10 cellular contexts compared by ENCODE assay signal in genomic region chr2:128442891-128443302, GRCh38.
DNase-seq lines count a peak whose midpoint lies in the region; ATAC-seq and TF ChIP-seq lines count a peak whose summit lies in the region.
"Had no signal": no experiment of that assay in that cellular context is flagged by ENCODE, and none has a peak within 500 bp of the region (broad histone marks: within the 10 kb centered on the region; RNA-seq: fewer than 3 reads in every experiment).

No MANE protein-coding gene starts in this region.

- H4K20me1 ChIP-seq in PC-3 (ENCODE audit: low read length), result no peaks in the 10 kb centered on the region

- no peak overlapping the region for H3K27ac Mint-ChIP-seq in activated CD8-positive, alpha-beta T cell treated with anti-CD3 and anti-CD28 coated beads for 36 hours

- H3K9ac ChIP-seq in colonic mucosa (ENCODE audit: low read depth in 2 of 2, low read length in 2 of 2) (no peak overlapping the region), PC-3 (ENCODE audit: low read length) (no peak overlapping the region)

- H3K9me2 ChIP-seq in PC-3 (replicated peaks; ENCODE audit: low read length), result no peaks in the 10 kb centered on the region

- H3K9me3 ChIP-seq in colonic mucosa (no peaks in the 10 kb centered on the region), right lobe of liver (no peaks in the 10 kb centered on the region), upper lobe of right lung (no peaks in the 10 kb centered on the region), PC-3 (ENCODE audit: low read length) (no peaks in the 10 kb centered on the region)

- no peaks in the 10 kb centered on the region for H3K36me3 Mint-ChIP-seq in activated CD8-positive, alpha-beta T cell treated with anti-CD3 and anti-CD28 coated beads for 36 hours (ENCODE audit: low read depth)

- H3K4me3 ChIP-seq in colonic mucosa, result no peak overlapping the region
- H3K4me3 ChIP-seq in right lobe of liver, result peak overlapping the region in 1 of 3 donors; percentile 7
- H3K4me3 ChIP-seq in upper lobe of right lung, result no peak overlapping the region
- no peak overlapping the region for H3K4me3 ChIP-seq in PC-3 (ENCODE audit: low read length)

- H3K36me3 ChIP-seq in colonic mucosa, result no peaks in the 10 kb centered on the region
- no peaks in the 10 kb centered on the region for H3K36me3 ChIP-seq in right lobe of liver
- no peaks in the 10 kb centered on the region for H3K36me3 ChIP-seq in upper lobe of right lung
- H3K36me3 ChIP-seq in PC-3 (ENCODE audit: low read depth, low read length), result no peaks in the 10 kb centered on the region

- DNase-seq in activated CD4-positive, alpha-beta T cell treated with anti-CD3 and anti-CD28 coated beads for 1 hour, result peak; percentile 2
- no peak for DNase-seq in activated CD4-positive, alpha-beta T cell treated with anti-CD3 and anti-CD28 coated beads for 48 hours
- DNase-seq in colonic mucosa, result peak; percentile 21
- peak in 1 of 3 donors; percentile 46 for DNase-seq in right lobe of liver
- peak; percentile 71 for DNase-seq in upper lobe of right lung
- DNase-seq in activated CD8-positive, alpha-beta T cell treated with anti-CD3 and anti-CD28 coated beads for 36 hours, result no peak
- no peak for DNase-seq in PC-3
- no peak for DNase-seq in H4 (ENCODE audit: low spot score)
- DNase-seq: activated naive CD4-positive, alpha-beta T cell treated with anti-CD3 and anti-CD28 coated beads, Interleukin-2, amount 50 U/mL, for 16 hours; kidney glomerular epithelial cell had no signal

- CTCF ChIA-PET in activated CD8-positive, alpha-beta T cell treated with anti-CD3 and anti-CD28 coated beads for 36 hours (lab: Charles Lee), result no interaction called here
- CTCF ChIA-PET in PC-3 (lab: Charles Lee), result no interaction called here

- no peak overlapping the region for H3K4me2 ChIP-seq in PC-3 (ENCODE audit: low read length)

- H3K4me1 ChIP-seq in colonic mucosa (peaks cover 4% of the 10 kb centered on the region), right lobe of liver (peaks cover 0 to 17% (median 8%) of the 10 kb centered on the region in 4 donors), upper lobe of right lung (peaks cover 25% of the 10 kb centered on the region), PC-3 (ENCODE audit: insufficient read depth, low read length) (no peaks in the 10 kb centered on the region)

- no TSS peak for BruUV-seq in PC-3 (replicated peaks; lab: Mats Ljungman, UMichigan)

- ATAC-seq in right lobe of liver (peak; percentile 20 to 70 (median 35)), upper lobe of right lung (peak; percentile 50), PC-3 (no peak)
- no peak for ATAC-seq in activated CD8-positive, alpha-beta T cell treated with anti-CD3 and anti-CD28 coated beads for 36 hours

- TF ChIP-seq CTCF in colonic mucosa (IDR thresholded peaks at IDR 0.05) (no peak), right lobe of liver (IDR thresholded peaks at IDR 0.05) (no peak), upper lobe of right lung (IDR thresholded peaks at IDR 0.05) (no peak), PC-3 (conservative IDR thresholded peaks at IDR 0.05; ENCODE audit: low read depth, low read length) (no peak)
- TF ChIP-seq CTCF in activated CD8-positive, alpha-beta T cell treated with anti-CD3 and anti-CD28 coated beads for 36 hours (IDR thresholded peaks at IDR 0.05), result no peak

- H3K4me1 Mint-ChIP-seq in activated CD8-positive, alpha-beta T cell treated with anti-CD3 and anti-CD28 coated beads for 36 hours (ENCODE audit: low read depth), result no peaks in the 10 kb centered on the region

- no peaks in the 10 kb centered on the region for H3K9me3 Mint-ChIP-seq in activated CD8-positive, alpha-beta T cell treated with anti-CD3 and anti-CD28 coated beads for 36 hours

- 37% methylated on average over 2 of the region's 10 CpGs for WGBS in right lobe of liver (ENCODE audit: insufficient coverage, low coverage, low lambda C conversion rate, missing lambda C conversion rate)

- H3K27ac ChIP-seq in colonic mucosa, result no peak overlapping the region
- peak overlapping the region; percentile 5 to 49 (median 44) for H3K27ac ChIP-seq in right lobe of liver
- peak overlapping the region; percentile 58 for H3K27ac ChIP-seq in upper lobe of right lung
- no peak overlapping the region for H3K27ac ChIP-seq in PC-3 (ENCODE audit: low read length)

- TF ChIP-seq POLR2A in right lobe of liver (IDR thresholded peaks at IDR 0.05), result no peak

- H3K79me2 ChIP-seq in PC-3 (ENCODE audit: low read length), result no peaks in the 10 kb centered on the region

- H3K27me3 Mint-ChIP-seq in activated CD8-positive, alpha-beta T cell treated with anti-CD3 and anti-CD28 coated beads for 36 hours, result peaks cover 4% of the 10 kb centered on the region

- no peak overlapping the region for H3K4me3 Mint-ChIP-seq in activated CD8-positive, alpha-beta T cell treated with anti-CD3 and anti-CD28 coated beads for 36 hours

- no peak overlapping the region for H2AFZ ChIP-seq in PC-3 (ENCODE audit: low read length)

- no peaks in the 10 kb centered on the region for H3F3A ChIP-seq in PC-3 (ENCODE audit: low read length, unreplicated experiment)

- H3K27me3 ChIP-seq in colonic mucosa, result no peaks in the 10 kb centered on the region
- no peaks in the 10 kb centered on the region for H3K27me3 ChIP-seq in right lobe of liver
- no peaks in the 10 kb centered on the region for H3K27me3 ChIP-seq in upper lobe of right lung
- H3K27me3 ChIP-seq in PC-3 (ENCODE audit: low read length), result peaks cover 6% of the 10 kb centered on the region; the same call in 1 of the 2 replicates

- intact Hi-C loops in colonic mucosa (cut with DNase I) (no loop called here), right lobe of liver (cut with DNase I) (loop anchor here in 1 of 2 donors (10.0 kb wide), 1 partner anchor 162 kb away; no protein-coding TSS in a partner anchor), upper lobe of right lung (cut with DNase I) (no loop called here), PC-3 (cut with micrococcal nuclease) (no loop called here)
- intact Hi-C loops in activated CD8-positive, alpha-beta T cell treated with anti-CD3 and anti-CD28 coated beads for 36 hours (cut with micrococcal nuclease), result no loop called here

- POLR2A ChIA-PET in activated CD8-positive, alpha-beta T cell treated with anti-CD3 and anti-CD28 coated beads for 36 hours (lab: Charles Lee), result no interaction called here
- POLR2A ChIA-PET in PC-3 (lab: Charles Lee; ENCODE audit: unreplicated experiment), result no interaction called here

Comparison
In these comparisons a context has a peak if more than half of its experiments do, and no peak if none do; other contexts are left out.
1. DNase-seq: peak in activated CD4-positive, alpha-beta T cell treated with anti-CD3 and anti-CD28 coated beads for 1 hour (single experiment), colonic mucosa (single experiment) and upper lobe of right lung (single experiment); none in activated CD4-positive, alpha-beta T cell treated with anti-CD3 and anti-CD28 coated beads for 48 hours (single experiment), activated CD8-positive, alpha-beta T cell treated with anti-CD3 and anti-CD28 coated beads for 36 hours (single experiment), PC-3 (single experiment) and H4 (single experiment).
2. H3K27ac ChIP-seq: peak in right lobe of liver (3 of 3) and upper lobe of right lung (single experiment); none in colonic mucosa (single experiment) and PC-3 (single experiment).
3. ATAC-seq: peak in right lobe of liver (4 of 4) and upper lobe of right lung (single experiment); none in activated CD8-positive, alpha-beta T cell treated with anti-CD3 and anti-CD28 coated beads for 36 hours (single experiment) and PC-3 (single experiment).